ENCODE assay signal across 2 cellular contexts in genomic region chr5:149961186-149961685, GRCh38.
A peak's percentile ranks its signal among the peaks of the same experiment; 100 is the strongest.
TF ChIP-seq lines count a peak whose summit lies in the region.

No MANE protein-coding gene starts in this region.

TF ChIP-seq in HCT116, 20 proteins besides CTCF, POLR2A, EP300 and RAD21:
- no peak for TF ChIP-seq JUND (IDR thresholded peaks at IDR 0.05)
- TF ChIP-seq ZFX (IDR thresholded peaks at IDR 0.05), result no peak
- TF ChIP-seq CEBPB (IDR thresholded peaks at IDR 0.05; ENCODE audit: low read depth), result no peak
- no peak for TF ChIP-seq SRF (IDR thresholded peaks at IDR 0.05; ENCODE audit: low read depth)
- TF ChIP-seq EGR1 (IDR thresholded peaks at IDR 0.05; ENCODE audit: low read depth), result no peak
- no peak for TF ChIP-seq CBX3 (IDR thresholded peaks at IDR 0.05; ENCODE audit: low read depth)

TF ChIP-seq in K562, 482 proteins besides CTCF, POLR2A, EP300 and RAD21:
- TF ChIP-seq KDM2B (CRISPR knock-in tag; IDR thresholded peaks at IDR 0.05) (0 out of 2 replicates have a peak, but pooled peaks have one; percentile 6), SAP30 (IDR thresholded peaks at IDR 0.05; ENCODE audit: borderline replicate concordance, insufficient read depth, low read depth, low read length, poor library complexity, severe bottlenecking) (peak; percentile 8), NFIC (IDR thresholded peaks at IDR 0.05) (no peak), MAFK (IDR thresholded peaks at IDR 0.05; ENCODE audit: low read length) (no peak), ZNF12 (CRISPR knock-in tag; IDR thresholded peaks at IDR 0.05) (0 out of 2 replicates have a peak, but pooled peaks have one; percentile 1), SMARCE1 (IDR thresholded peaks at IDR 0.05) (0 out of 2 replicates have a peak, but pooled peaks have one; percentile 13), ZNF224 (CRISPR knock-in tag; IDR thresholded peaks at IDR 0.05) (no peak), SREBF2 (CRISPR knock-in tag; IDR thresholded peaks at IDR 0.05) (0 out of 2 replicates have a peak, but pooled peaks have one; percentile 28), BCOR (IDR thresholded peaks at IDR 0.05) (0 out of 2 replicates have a peak, but pooled peaks have one; percentile 42), ZBTB33 (CRISPR knock-in tag; IDR thresholded peaks at IDR 0.05) (0 out of 2 replicates have a peak, but pooled peaks have one; percentile 0)
- TF ChIP-seq, protein P1, sequence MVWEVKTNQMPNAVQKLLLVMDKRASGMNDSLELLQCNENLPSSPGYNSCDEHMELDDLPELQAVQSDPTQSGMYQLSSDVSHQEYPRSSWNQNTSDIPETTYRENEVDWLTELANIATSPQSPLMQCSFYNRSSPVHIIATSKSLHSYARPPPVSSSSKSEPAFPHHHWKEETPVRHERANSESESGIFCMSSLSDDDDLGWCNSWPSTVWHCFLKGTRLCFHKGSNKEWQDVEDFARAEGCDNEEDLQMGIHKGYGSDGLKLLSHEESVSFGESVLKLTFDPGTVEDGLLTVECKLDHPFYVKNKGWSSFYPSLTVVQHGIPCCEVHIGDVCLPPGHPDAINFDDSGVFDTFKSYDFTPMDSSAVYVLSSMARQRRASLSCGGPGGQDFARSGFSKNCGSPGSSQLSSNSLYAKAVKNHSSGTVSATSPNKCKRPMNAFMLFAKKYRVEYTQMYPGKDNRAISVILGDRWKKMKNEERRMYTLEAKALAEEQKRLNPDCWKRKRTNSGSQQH (CRISPR knock-in tag; IDR thresholded peaks at IDR 0.05), result no peak
TF ChIP-seq in K562: peak in this region for 7.
